ENCODE assay signal across 12 cellular contexts in the genomic region with DNA sequence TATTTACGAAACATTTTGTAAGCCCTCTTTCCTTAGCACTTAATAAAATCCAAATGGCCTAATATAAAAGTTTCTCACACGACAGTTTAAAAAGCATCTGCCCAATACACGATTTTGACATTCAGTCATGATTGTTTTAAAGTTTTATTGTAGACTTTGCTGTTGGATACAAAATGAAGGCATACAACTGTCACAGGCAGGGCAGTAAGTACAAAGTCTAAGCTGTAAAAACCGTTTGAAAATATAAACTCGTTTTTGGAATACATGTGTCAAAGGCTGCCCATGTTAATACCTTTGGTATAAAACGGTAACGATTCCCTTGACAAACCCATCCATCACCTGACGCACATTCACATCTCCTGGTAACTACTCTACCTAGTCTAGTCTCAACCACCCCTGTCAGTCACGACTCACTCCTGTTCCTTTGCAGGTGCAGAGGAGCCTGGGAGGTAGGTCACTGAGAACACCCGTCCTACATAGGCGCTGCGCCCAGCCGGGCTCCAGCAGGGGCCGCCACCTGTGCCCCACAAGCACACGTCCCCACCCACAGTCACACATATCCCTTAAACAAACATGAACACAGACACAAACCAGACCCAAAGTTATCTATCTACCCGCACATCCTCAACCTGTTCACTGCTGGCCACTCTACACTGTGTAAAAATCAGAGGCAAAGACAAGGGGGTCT. TPM values are rescaled to one million over a fixed set of nuclear protein-coding genes. Genes with fewer than 3 reads are reported as not detected.
DNase-seq lines count a peak whose midpoint lies in the region; ATAC-seq and TF ChIP-seq lines count a peak whose summit lies in the region.
"Had no signal": no experiment of that assay in that cellular context is flagged by ENCODE, and none has a peak within 500 bp of the region (broad histone marks: within the 10 kb centered on the region; RNA-seq: fewer than 3 reads in every experiment).

No MANE protein-coding gene starts in this region.

- no peak; the same call in 1 of the 2 replicates for TF ChIP-seq RAD21 in HCT116 (IDR thresholded peaks at IDR 0.05; ENCODE audit: low read depth)

- no peak overlapping the region for H2AFZ ChIP-seq in HCT116 (ENCODE audit: low read depth, low read length, poor library complexity, severe bottlenecking)

- H3K4me1 ChIP-seq in HCT116 (ENCODE audit: control insufficient read depth in 1 of 2, insufficient read depth in 2 of 2, low read length in 2 of 2) (no peaks in the 10 kb centered on the region), RWPE2 (ENCODE audit: insufficient read depth, poor library complexity, severe bottlenecking) (no peaks in the 10 kb centered on the region), adrenal gland (replicated peaks in 1 of 2) (peaks cover 0 to 4% of the 10 kb centered on the region in 2 donors), thyroid gland (peaks cover 28 to 36% of the 10 kb centered on the region in 2 donors)

- ATAC-seq in HCT116 (peak; percentile 90), RWPE2 (ENCODE audit: low read depth) (peak; percentile 65; the same call in 2 of the 3 replicates), esophagus mucosa (peak; percentile 5)
- ATAC-seq: activated CD4-positive, CD25-positive, alpha-beta regulatory T cell treated with anti-CD3 and anti-CD28 coated beads, Interleukin-2, amount 50 U/mL, for 24 hours had no signal

- H3K27me3 ChIP-seq in HCT116 (ENCODE audit: insufficient read depth, low read length) (no peaks in the 10 kb centered on the region), RWPE2 (ENCODE audit: insufficient read depth, poor library complexity, severe bottlenecking) (no peaks in the 10 kb centered on the region), adrenal gland (no peaks in the 10 kb centered on the region), thyroid gland (no peaks in the 10 kb centered on the region)

- H3K4me3 ChIP-seq in HCT116 (replicated peaks in 1 of 2; ENCODE audit: low read depth in 1 of 2, low read length in 2 of 2) (no peak overlapping the region), RWPE2 (ENCODE audit: severe bottlenecking) (no peak overlapping the region), retinal pigment epithelial cell (ENCODE audit: low read length) (no peak overlapping the region), adrenal gland (no peak overlapping the region), thyroid gland (replicated peaks in 1 of 3) (no peak overlapping the region)

- CTCF ChIA-PET in HCT116 (lab: Charles Lee): interaction anchor here (1.2 to 3.2 kb wide), 2 partner anchors 17 to 22 kb away, joined by 5 to 12 read pairs; no protein-coding TSS in a partner anchor

- H3K36me3 ChIP-seq in HCT116 (ENCODE audit: control insufficient read depth in 1 of 2, insufficient read depth in 2 of 2, low read length in 2 of 2) (peaks cover 10 to 19% of the 10 kb centered on the region in 2 experiments; a peak in 3 of 4 replicates), RWPE2 (ENCODE audit: low read depth) (peaks cover 88% of the 10 kb centered on the region), adrenal gland (replicated peaks in 1 of 2) (peaks cover 0 to 63% of the 10 kb centered on the region in 2 donors), thyroid gland (peaks cover 32 to 39% of the 10 kb centered on the region in 2 donors)

- TF ChIP-seq POLR2A in HCT116 (IDR thresholded peaks at IDR 0.05; ENCODE audit: borderline replicate concordance, extremely low read depth, insufficient read depth, insufficient read length) (no peak), adrenal gland (IDR thresholded peaks at IDR 0.05) (no peak), thyroid gland (IDR thresholded peaks at IDR 0.05) (no peak)

- H3K9me2 ChIP-seq in HCT116 (ENCODE audit: insufficient read depth): no peaks in the 10 kb centered on the region

- RAD21 ChIA-PET in HCT116 (lab: Charles Lee; ENCODE audit: low non-redundant PET in 1 of 2, low total read pairs in 2 of 2, uncharacterized antibody in 2 of 2, unreplicated experiment in 2 of 2): no interaction called here

- H3K9me3 ChIP-seq in HCT116 (ENCODE audit: control insufficient read depth in 1 of 2, insufficient read depth in 1 of 2, low read depth in 1 of 2, low read length in 2 of 2) (no peaks in the 10 kb centered on the region), RWPE2 (ENCODE audit: severe bottlenecking) (no peaks in the 10 kb centered on the region), adrenal gland (replicated peaks in 1 of 3) (no peaks in the 10 kb centered on the region), thyroid gland (no peaks in the 10 kb centered on the region)

- H3K79me2 ChIP-seq in HCT116 (ENCODE audit: insufficient read depth, low read length): no peaks in the 10 kb centered on the region

- TF ChIP-seq CTCF in HCT116 (IDR thresholded peaks at IDR 0.05 in 2 of 3, conservative IDR thresholded peaks at IDR 0.05 in 1 of 3; ENCODE audit: borderline replicate concordance in 1 of 3, insufficient read depth in 1 of 3, low read depth in 2 of 3, low read length in 2 of 3): peak in 2 of 3 experiments; percentile 39 to 48; a peak in 3 of 6 replicates
- TF ChIP-seq CTCF in RWPE2 (IDR thresholded peaks at IDR 0.05; ENCODE audit: poor library complexity, severe bottlenecking): peak; percentile 30
- TF ChIP-seq CTCF in retinal pigment epithelial cell (conservative IDR thresholded peaks at IDR 0.05; ENCODE audit: low read depth, low read length): peak; percentile 14
- TF ChIP-seq CTCF in adrenal gland (IDR thresholded peaks at IDR 0.05): no peak
- TF ChIP-seq CTCF in thyroid gland (IDR thresholded peaks at IDR 0.05): no peak

- no peak overlapping the region for H3K9ac ChIP-seq in HCT116 (ENCODE audit: low read length)

- H4K20me1 ChIP-seq in HCT116 (ENCODE audit: insufficient read depth): no peaks in the 10 kb centered on the region

- H3K4me2 ChIP-seq in HCT116 (ENCODE audit: low read length): no peak overlapping the region

- DNase-seq in HCT116 (ENCODE audit: low read depth, low spot score) (no peak), RWPE2 (ENCODE audit: low spot score) (no peak), retinal pigment epithelial cell (ENCODE audit: low read depth) (no peak), adrenal gland (no peak), T-helper 9 cell (no peak), thyroid gland (no peak)
- DNase-seq: erythroblast; GOT3; NCI-H2107; stimulated activated naive CD4-positive, alpha-beta T cell had no signal

- H3K27ac ChIP-seq in HCT116 (ENCODE audit: low read depth, low read length) (no peak overlapping the region), RWPE2 (ENCODE audit: poor library complexity, severe bottlenecking) (no peak overlapping the region), adrenal gland (no peak overlapping the region), thyroid gland (no peak overlapping the region)

- POLR2A ChIA-PET in HCT116 (lab: Charles Lee): no interaction called here

- WGBS in adrenal gland, 4 donors: 87 to 89% (median 88%) methylated on average over 16 of the region's 16 CpGs
- 87 to 90% methylated on average over 16 of the region's 16 CpGs for WGBS in thyroid gland, 2 donors

- no TSS peak for BruUV-seq in HCT116 (replicated peaks; lab: Mats Ljungman, UMichigan)

- intact Hi-C loops in HCT116 (cut with micrococcal nuclease) (no loop called here), adrenal gland (cut with DNase I) (no loop called here), thyroid gland (cut with DNase I) (no loop called here)

TF ChIP-seq in HCT116, 20 proteins besides CTCF, POLR2A, EP300 and RAD21:
- TF ChIP-seq SP1 (IDR thresholded peaks at IDR 0.05; ENCODE audit: low read depth): no peak
- TF ChIP-seq, protein P1, sequence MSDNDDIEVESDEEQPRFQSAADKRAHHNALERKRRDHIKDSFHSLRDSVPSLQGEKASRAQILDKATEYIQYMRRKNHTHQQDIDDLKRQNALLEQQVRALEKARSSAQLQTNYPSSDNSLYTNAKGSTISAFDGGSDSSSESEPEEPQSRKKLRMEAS (IDR thresholded peaks at IDR 0.05): no peak
- TF ChIP-seq ZNF274 (IDR thresholded peaks at IDR 0.05; ENCODE audit: low read depth, low read length): no peak
- TF ChIP-seq ELF1 (IDR thresholded peaks at IDR 0.05; ENCODE audit: borderline replicate concordance, low read depth): no peak
- no peak for TF ChIP-seq POLR2AphosphoS5 (IDR thresholded peaks at IDR 0.05; ENCODE audit: low read depth, low read length)
- TF ChIP-seq, protein P2, sequence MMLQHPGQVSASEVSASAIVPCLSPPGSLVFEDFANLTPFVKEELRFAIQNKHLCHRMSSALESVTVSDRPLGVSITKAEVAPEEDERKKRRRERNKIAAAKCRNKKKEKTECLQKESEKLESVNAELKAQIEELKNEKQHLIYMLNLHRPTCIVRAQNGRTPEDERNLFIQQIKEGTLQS (IDR thresholded peaks at IDR 0.05): no peak

RNA-seq across cellular contexts. Expression of a gene that starts 27.1 kb away (rescaled TPM):
- total RNA-seq in HCT116 (2021; ENCODE audit: unreplicated experiment) (34.7 TPM), esophagus mucosa (51.7 TPM), adrenal gland (10 to 100 TPM; 36.5 to 77.8 (median 63.4) TPM), thyroid gland (100 to 1,000 TPM in 1 of 4 donors, 10 to 100 TPM in 3; 70.3 to 149 (median 85.4) TPM)
- polyA plus RNA-seq in HCT116 (2012): 29.2 and 31.1 TPM in 2 replicates
- 10 to 100 TPM; 21.6 to 57.5 (median 24.3) TPM for polyA plus RNA-seq in adrenal gland

RNA-seq across cellular contexts. Expression of a gene that starts 27.4 kb away (rescaled TPM):
- 28.9 TPM for total RNA-seq in HCT116 (2021; ENCODE audit: unreplicated experiment)
- polyA plus RNA-seq in HCT116 (2012): 12.6 and 15.7 TPM in 2 replicates
- total RNA-seq in esophagus mucosa: 29.6 TPM
- total RNA-seq in adrenal gland: 10 to 100 TPM; 34.3 to 79.5 (median 41.0) TPM
- polyA plus RNA-seq in adrenal gland: 10 to 100 TPM; 16.0 to 25.3 (median 18.4) TPM
- 10 to 100 TPM; 52.2 to 72.5 (median 65.5) TPM for total RNA-seq in thyroid gland

Comparison
In these comparisons a context has a peak if more than half of its experiments do, and no peak if none do; other contexts are left out.
1. ATAC-seq: peak in every context shown above with its lines; median percentile 90 in HCT116; 65 in RWPE2; 5 in esophagus mucosa.
2. CTCF ChIP-seq: peak in HCT116 (2 of 3), RWPE2 (single experiment) and retinal pigment epithelial cell (single experiment); none in adrenal gland (0 of 6) and thyroid gland (0 of 6).